Comparison of ENCODE assay signal across 6 cellular contexts in genomic region chr1:155174334-155175280, GRCh38. TPM values are rescaled to one million over a fixed set of nuclear protein-coding genes. Genes with fewer than 3 reads are reported as not detected.
DNase-seq lines count a peak whose midpoint lies in the region; ATAC-seq and TF ChIP-seq lines count a peak whose summit lies in the region.

No MANE protein-coding gene starts in this region.

- DNase-seq in AG08395 (ENCODE audit: low spot score) (peak; percentile 36), NCI-H1417 (lab: John Stamatoyannopoulos, UW) (peak; percentile 88 to 94 (median 89)), lower lobe of right lung (no peak)
- DNase-seq in activated naive CD4-positive, alpha-beta T cell treated with anti-CD3 and anti-CD28 coated beads, Interleukin-2, amount 50 U/mL, for 16 hours = peak; percentile 53

- TF ChIP-seq CTCF in lower lobe of right lung (IDR thresholded peaks at IDR 0.05) = no peak

- peak overlapping the region; percentile 91 for H3K4me3 ChIP-seq in lower lobe of right lung

- ATAC-seq in lower lobe of right lung (no peak), HG03469 (IDR thresholded peaks at IDR 0.05; ENCODE audit: unreplicated experiment) (no peak), GM18873 (IDR thresholded peaks at IDR 0.05; ENCODE audit: low FRiP score, unreplicated experiment) (no peak)

- intact Hi-C loops in lower lobe of right lung (cut with DNase I) = no loop called here

- peaks cover 35% of the 10 kb centered on the region for H3K4me1 ChIP-seq in lower lobe of right lung

- peaks cover 14% of the 10 kb centered on the region for H3K36me3 ChIP-seq in lower lobe of right lung

- H3K9me3 ChIP-seq in lower lobe of right lung = no peaks in the 10 kb centered on the region

- H3K27ac ChIP-seq in lower lobe of right lung = no peak overlapping the region

- peaks cover 6% of the 10 kb centered on the region for H3K27me3 ChIP-seq in lower lobe of right lung (ENCODE audit: low read depth)

RNA-seq across cellular contexts. Expression of gene TRIM46, which starts 1.0 kb away (rescaled TPM):
- 0.35 TPM for total RNA-seq in lower lobe of right lung

RNA-seq across cellular contexts. Expression of gene KRTCAP2, which starts 1.5 kb away (rescaled TPM):
- total RNA-seq in lower lobe of right lung = 173 TPM

RNA-seq across cellular contexts. Expression of gene THBS3, which starts 33.1 kb away (rescaled TPM):
- total RNA-seq in lower lobe of right lung = 24.4 TPM

RNA-seq across cellular contexts. Expression of gene MTX1, which starts 33.9 kb away (rescaled TPM):
- 27.9 TPM for total RNA-seq in lower lobe of right lung

RNA-seq across cellular contexts. Expression of gene DPM3, which starts 34.3 kb away (rescaled TPM):
- total RNA-seq in lower lobe of right lung = 62.3 TPM
